In the genomic region with DNA sequence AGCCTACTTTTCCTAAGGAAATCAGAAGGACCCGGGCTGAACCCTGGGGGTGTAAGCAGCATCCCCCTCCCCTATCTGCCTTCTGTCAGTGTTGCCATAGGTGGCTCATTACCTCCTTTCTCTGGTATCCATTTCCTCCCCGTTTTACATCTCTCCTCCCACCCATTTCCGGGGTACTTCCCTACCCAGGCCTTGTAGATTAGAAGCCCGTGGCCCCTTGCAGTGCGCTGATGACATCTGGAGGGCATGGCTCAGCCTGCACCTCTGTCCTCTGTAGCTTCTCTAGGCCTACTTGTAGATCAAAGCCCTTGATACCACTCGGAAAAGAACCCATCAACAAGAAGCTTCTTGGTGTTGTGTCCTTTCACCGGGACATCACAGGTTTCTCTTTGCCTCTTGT, we compare ENCODE assay signal across 8 cellular contexts.
DNase-seq lines count a peak whose midpoint lies in the region; ATAC-seq lines count a peak whose summit lies in the region.

No MANE protein-coding gene starts in this region.

- peak; percentile 83 for DNase-seq in activated CD4-positive, alpha-beta T cell treated with anti-CD3 and anti-CD28 coated beads, Interleukin-2, amount 10 ng/mL, durations not matched to agents 24 days and 14 days
- DNase-seq in mesenteric fat pad (ENCODE audit: low spot score) (peak; percentile 43), neuronal stem cell (ENCODE audit: low spot score) (no peak), middle frontal gyrus (ENCODE audit: extremely low spot score, low spot score) (no peak), NCI-H1694 (lab: John Stamatoyannopoulos, UW) (no peak), SW 1271 (lab: John Stamatoyannopoulos, UW) (no peak)

- H4K91ac ChIP-seq in neuronal stem cell (ENCODE audit: low read depth, low read length, poor library complexity): no peak overlapping the region

- H4K8ac ChIP-seq in neuronal stem cell (ENCODE audit: low read depth, low read length): no peak overlapping the region

- no peaks in the 10 kb centered on the region for H3K9me3 ChIP-seq in neuronal stem cell (replicated peaks in 1 of 2; ENCODE audit: control insufficient read depth in 2 of 2, insufficient read depth in 1 of 2, low read depth in 1 of 2, low read length in 2 of 2)

- H2AFZ ChIP-seq in neuronal stem cell (ENCODE audit: low read length): no peak overlapping the region

- H3K27me3 ChIP-seq in neuronal stem cell (ENCODE audit: control insufficient read depth in 3 of 3, insufficient read depth in 3 of 3, low read depth in 1 of 3, low read length in 3 of 3): peaks cover 0 to 7% (median 0%) of the 10 kb centered on the region in 3 experiments

- no peak overlapping the region for H2BK120ac ChIP-seq in neuronal stem cell (ENCODE audit: low read depth, low read length)

- H3K36me3 Mint-ChIP-seq in activated CD4-positive, alpha-beta T cell treated with anti-CD3 and anti-CD28 coated beads, Interleukin-2, amount 10 ng/mL, durations not matched to agents 24 days and 14 days (ENCODE audit: low read depth): peaks cover 4% of the 10 kb centered on the region

- H3K14ac ChIP-seq in neuronal stem cell (ENCODE audit: low read length): no peak overlapping the region

- H2BK5ac ChIP-seq in neuronal stem cell (ENCODE audit: low read length): no peak overlapping the region

- ATAC-seq in GM18858 (IDR thresholded peaks at IDR 0.05; ENCODE audit: unreplicated experiment) (peak; percentile 79), HG02938 (IDR thresholded peaks at IDR 0.05; ENCODE audit: unreplicated experiment) (peak; percentile 85)

- H3K4me3 ChIP-seq in neuronal stem cell (ENCODE audit: low read length in 2 of 2): no peak overlapping the region

- H3K23ac ChIP-seq in neuronal stem cell (ENCODE audit: low read depth, low read length, poor library complexity): no peak overlapping the region

- peaks cover 0 to 15% of the 10 kb centered on the region in 2 donors for H3K36me3 ChIP-seq in neuronal stem cell (replicated peaks in 1 of 2; ENCODE audit: control insufficient read depth in 2 of 2, insufficient read depth in 2 of 2, low read length in 2 of 2)

- H3K4ac ChIP-seq in neuronal stem cell (ENCODE audit: low read length): no peak overlapping the region

- H3K4me3 Mint-ChIP-seq in activated CD4-positive, alpha-beta T cell treated with anti-CD3 and anti-CD28 coated beads, Interleukin-2, amount 10 ng/mL, durations not matched to agents 24 days and 14 days: peak overlapping the region; percentile 84

- peaks cover 44% of the 10 kb centered on the region for H3K4me1 Mint-ChIP-seq in activated CD4-positive, alpha-beta T cell treated with anti-CD3 and anti-CD28 coated beads, Interleukin-2, amount 10 ng/mL, durations not matched to agents 24 days and 14 days

- no peaks in the 10 kb centered on the region for H3K9me3 Mint-ChIP-seq in activated CD4-positive, alpha-beta T cell treated with anti-CD3 and anti-CD28 coated beads, Interleukin-2, amount 10 ng/mL, durations not matched to agents 24 days and 14 days

- H2BK15ac ChIP-seq in neuronal stem cell (ENCODE audit: low read length): no peak overlapping the region

- intact Hi-C loops in activated CD4-positive, alpha-beta T cell treated with anti-CD3 and anti-CD28 coated beads, Interleukin-2, amount 10 ng/mL, durations not matched to agents 24 days and 14 days (cut with micrococcal nuclease): loop anchor here (1.0 to 5.0 kb wide), 2 partner anchors 12 to 652 kb away; no protein-coding TSS in a partner anchor

- no CpG with 5 or more reads among the region's 7 CpGs for WGBS in neuronal stem cell (ENCODE audit: extremely low coverage in 2 of 2, insufficient read length in 2 of 2, insufficient replicate concordance in 1 of 2), 2 donors

- H3K27me3 Mint-ChIP-seq in activated CD4-positive, alpha-beta T cell treated with anti-CD3 and anti-CD28 coated beads, Interleukin-2, amount 10 ng/mL, durations not matched to agents 24 days and 14 days: no peaks in the 10 kb centered on the region

- peaks cover 3% of the 10 kb centered on the region for H3K79me1 ChIP-seq in neuronal stem cell (ENCODE audit: low read depth, low read length)

- no peak overlapping the region for H2AK5ac ChIP-seq in neuronal stem cell (ENCODE audit: low read depth, low read length)

- peaks cover 0 to 5% of the 10 kb centered on the region in 2 donors for H3K4me1 ChIP-seq in neuronal stem cell (ENCODE audit: control insufficient read depth in 2 of 2, insufficient read depth in 1 of 2, low read depth in 1 of 2, low read length in 2 of 2)

- H2BK12ac ChIP-seq in neuronal stem cell (ENCODE audit: low read length): no peak overlapping the region

- H3K27ac ChIP-seq in neuronal stem cell (replicated peaks; ENCODE audit: low read length): no peak overlapping the region

- no peak overlapping the region for H3K4me2 ChIP-seq in neuronal stem cell (ENCODE audit: insufficient read depth, low read length, poor library complexity, severe bottlenecking)

- no peak overlapping the region for H3K9ac ChIP-seq in neuronal stem cell (ENCODE audit: low read depth, low read length, poor library complexity)

- no peak overlapping the region for H3K18ac ChIP-seq in neuronal stem cell (ENCODE audit: low read length)

- peak overlapping the region; percentile 93 for H3K27ac Mint-ChIP-seq in activated CD4-positive, alpha-beta T cell treated with anti-CD3 and anti-CD28 coated beads, Interleukin-2, amount 10 ng/mL, durations not matched to agents 24 days and 14 days

Comparison
In these comparisons a context has a peak if more than half of its experiments do, and no peak if none do; other contexts are left out.
1. DNase-seq: peak in activated CD4-positive, alpha-beta T cell treated with anti-CD3 and anti-CD28 coated beads, Interleukin-2, amount 10 ng/mL, durations not matched to agents 24 days and 14 days (single experiment) and mesenteric fat pad (single experiment); none in neuronal stem cell (single experiment), middle frontal gyrus (single experiment), NCI-H1694 (single experiment) and SW 1271 (0 of 2).